ENCODE assay signal across 19 cellular contexts in the genomic region with DNA sequence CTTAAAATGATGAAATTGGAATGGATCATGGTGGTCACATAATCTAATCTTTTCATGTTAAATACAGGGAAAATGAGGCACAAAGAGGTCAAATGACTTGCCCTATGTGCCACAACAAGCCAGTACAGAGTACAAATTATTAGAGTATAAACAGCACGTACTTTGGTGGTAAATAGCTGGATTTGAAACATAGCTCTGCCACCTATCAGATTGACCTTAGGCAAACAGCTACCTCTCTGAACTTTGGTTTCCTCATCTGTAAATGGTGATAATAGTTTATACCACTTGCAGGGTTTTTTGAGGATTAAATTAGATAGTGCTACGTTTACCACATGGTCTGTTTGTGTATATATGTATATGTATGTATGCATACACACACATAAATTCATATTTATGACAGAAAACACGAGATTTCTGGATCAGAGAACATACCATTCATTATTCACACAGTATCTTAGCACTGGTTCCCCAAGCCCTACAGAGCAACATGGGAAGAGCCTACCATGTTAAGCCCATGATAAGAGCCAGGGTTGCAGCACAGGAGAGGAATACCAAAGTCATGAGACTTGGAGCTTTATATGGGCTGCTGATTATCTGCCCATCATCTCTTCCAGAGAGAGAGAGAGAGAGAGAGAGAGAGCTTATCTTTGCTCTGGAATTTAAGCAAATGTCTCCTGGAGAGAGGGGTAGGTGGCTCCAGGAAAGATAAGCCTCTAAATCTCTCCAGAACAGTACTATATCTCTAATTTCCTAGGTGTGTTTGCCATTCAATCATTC.
DNase-seq lines count a peak whose midpoint lies in the region; ATAC-seq, FAIRE-seq and TF ChIP-seq lines count a peak whose summit lies in the region.
"Had no signal": no experiment of that assay in that cellular context is flagged by ENCODE, and none has a peak within 500 bp of the region (broad histone marks: within the 10 kb centered on the region; RNA-seq: fewer than 3 reads in every experiment).

No MANE protein-coding gene starts in this region.

- H2AK5ac ChIP-seq in H1 (ENCODE audit: low read depth, low read length) = no peak overlapping the region

- TF ChIP-seq RAD21 in H1 (IDR thresholded peaks at IDR 0.05 in 1 of 2, conservative IDR thresholded peaks at IDR 0.05 in 1 of 2; ENCODE audit: low read depth in 2 of 2, low read length in 2 of 2) = no peak

- no peak overlapping the region for H3K14ac ChIP-seq in H1 (ENCODE audit: insufficient read length)

- in situ Hi-C loops in mammary epithelial cell (cut with MboI; ENCODE audit: low sequenced_read_pairs in 2 of 2) = no loop called here

- no peak overlapping the region for H3K18ac ChIP-seq in H1 (ENCODE audit: extremely low read depth, low read length)

- H3K9me3 ChIP-seq in mammary epithelial cell (replicated peaks; ENCODE audit: insufficient read depth, low read length) = no peaks in the 10 kb centered on the region
- H3K9me3 ChIP-seq in breast epithelium = no peaks in the 10 kb centered on the region
- no peaks in the 10 kb centered on the region for H3K9me3 ChIP-seq in H1 (ENCODE audit: insufficient read depth in 2 of 2, low read depth in 1 of 2, low read length in 1 of 2)
- no peaks in the 10 kb centered on the region for H3K9me3 ChIP-seq in right lobe of liver
- H3K9me3 ChIP-seq: BLaER1 had no signal

- H3K4ac ChIP-seq in H1 (replicated peaks; ENCODE audit: insufficient read length, low read depth, low read length) = no peak overlapping the region

- no peak overlapping the region for H4K8ac ChIP-seq in H1 (ENCODE audit: extremely low read depth, insufficient read depth, low read length)

- H3K79me1 ChIP-seq in H1 (ENCODE audit: low read depth, low read length) = no peaks in the 10 kb centered on the region

- 77% methylated on average over 3 of the region's 3 CpGs for WGBS in mammary epithelial cell (ENCODE audit: low coverage, missing lambda C conversion rate)
- WGBS in H1 (ENCODE audit: extremely low coverage in 1 of 2, insufficient coverage in 1 of 2, insufficient read length in 1 of 2, insufficient replicate concordance in 2 of 2, low coverage in 1 of 2, low lambda C conversion rate in 2 of 2, missing lambda C conversion rate in 1 of 2), 2 experiments = 84% methylated on average over 3 of the region's 3 CpGs; no CpG with 5 or more reads in 1 of the 2 experiments
- 49% methylated on average over 3 of the region's 3 CpGs for WGBS in right lobe of liver (ENCODE audit: insufficient coverage, low coverage, low lambda C conversion rate, missing lambda C conversion rate)

- TF ChIP-seq POLR2A in breast epithelium (IDR thresholded peaks at IDR 0.05) = no peak
- no peak for TF ChIP-seq POLR2A in H1 (IDR thresholded peaks at IDR 0.05; ENCODE audit: control extremely low read depth in 1 of 2, low read depth in 2 of 2, low read length in 2 of 2)
- TF ChIP-seq POLR2A in right lobe of liver (IDR thresholded peaks at IDR 0.05) = no peak
- no peak for TF ChIP-seq POLR2A in GM18505 (IDR thresholded peaks at IDR 0.05; ENCODE audit: borderline replicate concordance, extremely low read depth, insufficient read depth, insufficient read length)
- no peak for TF ChIP-seq POLR2A in GM12891 (IDR thresholded peaks at IDR 0.05; ENCODE audit: low read depth, low read length)

- H3K4me2 ChIP-seq in mammary epithelial cell (ENCODE audit: insufficient read depth, low read depth, low read length) = no peak overlapping the region
- H3K4me2 ChIP-seq in H1 (ENCODE audit: insufficient read depth in 1 of 2, low read depth in 2 of 2, low read length in 2 of 2) = no peak overlapping the region
- H3K4me2 ChIP-seq: BLaER1, KMS-11 had no signal

- ATAC-seq in right lobe of liver (peak; percentile 16 to 58 (median 34)), GM18505 (IDR thresholded peaks at IDR 0.05; ENCODE audit: unreplicated experiment) (no peak), GM21423 (IDR thresholded peaks at IDR 0.05; ENCODE audit: unreplicated experiment) (no peak)
- ATAC-seq: Panc1 had no signal

- intact Hi-C loops in mammary epithelial cell (cut with micrococcal nuclease) (no loop called here), breast epithelium (cut with DNase I; ENCODE audit: low total_unique reads) (no loop called here), right lobe of liver (cut with DNase I) (no loop called here)

- no peak for DNase-seq in mammary epithelial cell
- DNase-seq in breast epithelium (ENCODE audit: low spot score in 2 of 2) = no peak
- no peak for DNase-seq in H1 (ENCODE audit: low read depth in 1 of 2, low spot score in 2 of 2)
- no peak for DNase-seq in right lobe of liver
- no peak for DNase-seq in NCI-H1694 (lab: John Stamatoyannopoulos, UW)
- no peak for DNase-seq in GM12891 (ENCODE audit: insufficient read length, low spot score)
- DNase-seq: DMS 273 treated with DMSO at 0.1 percent for 48 hours, GOT3, NCI-H1092 treated with DMSO at 0.1 percent for 48 hours, NCI-H1694 treated with DMSO at 0.1 percent for 48 hours, NCI-H510A, NCI-H82, Right ventricle myocardium superior had no signal

- BruUV-seq in mammary epithelial cell (replicated peaks; lab: Mats Ljungman, UMichigan) = no TSS peak

- H2BK12ac ChIP-seq in H1 (ENCODE audit: low read depth, low read length) = no peak overlapping the region

- no peak overlapping the region for H3K27ac ChIP-seq in mammary epithelial cell (ENCODE audit: insufficient read depth, low read depth, low read length)
- no peak overlapping the region for H3K27ac ChIP-seq in breast epithelium
- H3K27ac ChIP-seq in H1 (ENCODE audit: low read depth, low read length) = no peak overlapping the region
- peak overlapping the region in 2 of 3 donors; percentile 56 to 75 for H3K27ac ChIP-seq in right lobe of liver
- H3K27ac ChIP-seq: 22Rv1, BLaER1, KMS-11 had no signal

- no peaks in the 10 kb centered on the region for H3K23me2 ChIP-seq in H1 (ENCODE audit: low read depth, low read length)

- no peak overlapping the region for H3K56ac ChIP-seq in H1 (replicated peaks; ENCODE audit: insufficient read length, low read depth, low read length)

- H3K36me3 ChIP-seq in mammary epithelial cell (ENCODE audit: insufficient read depth, low read length) (no peaks in the 10 kb centered on the region), breast epithelium (no peaks in the 10 kb centered on the region), H1 (ENCODE audit: control insufficient read depth in 2 of 4, insufficient read depth in 4 of 4, low read length in 3 of 4) (no peaks in the 10 kb centered on the region), right lobe of liver (no peaks in the 10 kb centered on the region)
- H3K36me3 ChIP-seq: BLaER1 had no signal

- TF ChIP-seq EP300 in H1 (IDR thresholded peaks at IDR 0.05; ENCODE audit: borderline replicate concordance in 1 of 2, low read depth in 2 of 2, low read length in 2 of 2) = no peak

- no peak overlapping the region for H4K91ac ChIP-seq in H1 (replicated peaks; ENCODE audit: insufficient read length, low read length)

- H4K5ac ChIP-seq in H1 (ENCODE audit: insufficient read length, low read depth, low read length) = no peak overlapping the region

- no peak overlapping the region for H3K4me3 ChIP-seq in mammary epithelial cell (replicated peaks in 1 of 3; ENCODE audit: insufficient read depth in 1 of 3, low read depth in 2 of 3, low read length in 3 of 3)
- no peak overlapping the region for H3K4me3 ChIP-seq in breast epithelium
- no peak overlapping the region for H3K4me3 ChIP-seq in H1 (ENCODE audit: extremely low read depth in 1 of 4, insufficient read depth in 2 of 4, low read depth in 3 of 4, low read length in 4 of 4)
- H3K4me3 ChIP-seq in right lobe of liver = no peak overlapping the region
- H3K4me3 ChIP-seq: BLaER1 had no signal

- dilution Hi-C loops in mammary epithelial cell (cut with HindIII; ENCODE audit: low sequenced_read_pairs) = no loop called here

- H2AFZ ChIP-seq in mammary epithelial cell (ENCODE audit: low read depth, low read length) (peak overlapping the region; percentile 1), H1 (ENCODE audit: low read length) (no peak overlapping the region)

- no peak overlapping the region for H2BK20ac ChIP-seq in H1 (ENCODE audit: low read length)

- H3K79me2 ChIP-seq in mammary epithelial cell (ENCODE audit: insufficient read depth, low read length) = no peaks in the 10 kb centered on the region
- H3K79me2 ChIP-seq in H1 (ENCODE audit: control insufficient read depth in 1 of 2, insufficient read depth in 2 of 2, low read length in 2 of 2) = no peaks in the 10 kb centered on the region

- H3K9ac ChIP-seq in mammary epithelial cell (ENCODE audit: insufficient read depth, low read length) (no peak overlapping the region), H1 (replicated peaks in 1 of 4; ENCODE audit: extremely low read depth in 1 of 4, low read depth in 3 of 4, low read length in 3 of 4) (no peak overlapping the region)
- H3K9ac ChIP-seq: BLaER1, KMS-11 had no signal

- H2BK5ac ChIP-seq in H1 (ENCODE audit: low read depth, low read length) = no peak overlapping the region

- H3K27me3 ChIP-seq in mammary epithelial cell (ENCODE audit: insufficient read depth, low read length) = no peaks in the 10 kb centered on the region
- H3K27me3 ChIP-seq in breast epithelium = no peaks in the 10 kb centered on the region
- no peaks in the 10 kb centered on the region for H3K27me3 ChIP-seq in H1 (replicated peaks in 1 of 4; ENCODE audit: control insufficient read depth in 3 of 4, extremely low read depth in 1 of 4, insufficient read depth in 3 of 4, low read length in 3 of 4)
- no peaks in the 10 kb centered on the region for H3K27me3 ChIP-seq in right lobe of liver
- H3K27me3 ChIP-seq: BLaER1 had no signal

- POLR2A ChIA-PET in H1 (lab: Charles Lee; ENCODE audit: partially characterized antibody) = no interaction called here

- no peak for TF ChIP-seq CTCF in mammary epithelial cell (conservative IDR thresholded peaks at IDR 0.05 in 1 of 2, IDR thresholded peaks at IDR 0.05 in 1 of 2; ENCODE audit: extremely low read depth in 1 of 2, insufficient read depth in 1 of 2, low read depth in 1 of 2, low read length in 2 of 2)
- TF ChIP-seq CTCF in breast epithelium (IDR thresholded peaks at IDR 0.05) = no peak
- no peak for TF ChIP-seq CTCF in H1 (IDR thresholded peaks at IDR 0.05; ENCODE audit: control extremely low read depth in 1 of 3, insufficient read depth in 1 of 3, low read depth in 1 of 3, low read length in 3 of 3)
- TF ChIP-seq CTCF in right lobe of liver (IDR thresholded peaks at IDR 0.05) = no peak

- H3K4me1 ChIP-seq in mammary epithelial cell (ENCODE audit: insufficient read depth, low read length) (peaks cover 22% of the 10 kb centered on the region), breast epithelium (no peaks in the 10 kb centered on the region), H1 (replicated peaks in 1 of 4; ENCODE audit: control insufficient read depth in 3 of 4, insufficient read depth in 4 of 4, low read length in 3 of 4) (peaks cover 2 to 5% (median 3%) of the 10 kb centered on the region in 4 experiments; a peak in 6 of 7 replicates), right lobe of liver (peaks cover 0 to 48% (median 15%) of the 10 kb centered on the region in 4 donors)

- FAIRE-seq in H1 (lab: Jason Lieb, UNC) (peak; percentile 28), GM12891 (lab: Jason Lieb, UNC) (no peak)

- H2BK15ac ChIP-seq in H1 (ENCODE audit: low read length) = no peak overlapping the region

- H4K20me1 ChIP-seq in mammary epithelial cell (ENCODE audit: insufficient read depth, low read length) (no peaks in the 10 kb centered on the region), H1 (replicated peaks in 1 of 2; ENCODE audit: control insufficient read depth in 1 of 2, insufficient read depth in 2 of 2, low read length in 2 of 2) (no peaks in the 10 kb centered on the region)
- H4K20me1 ChIP-seq: BLaER1 had no signal

- no peak overlapping the region for H3K23ac ChIP-seq in H1 (ENCODE audit: insufficient read length)

- CTCF ChIA-PET in mammary epithelial cell (lab: Charles Lee; ENCODE audit: low non-redundant PET) (no interaction called here), H1 (lab: Charles Lee; ENCODE audit: partially characterized antibody) (interaction anchor here (0.9 to 1.9 kb wide), 3 partner anchors 10 to 31 kb away, joined by 3 to 4 read pairs (median 3); no protein-coding TSS in a partner anchor)

- H2BK120ac ChIP-seq in H1 (replicated peaks; ENCODE audit: low read depth, low read length) = no peak overlapping the region

Comparison
In these comparisons a context has a peak if more than half of its experiments do, and no peak if none do; other contexts are left out.
1. H3K27ac ChIP-seq: peak in right lobe of liver (2 of 3); none in mammary epithelial cell (single experiment), breast epithelium (0 of 2) and H1 (single experiment).
2. ATAC-seq: peak in right lobe of liver (4 of 4); none in GM18505 (single experiment) and GM21423 (single experiment).